In genomic region chr2:96856776-96857673, GRCh38 we compare ENCODE assay signal across 1 cellular context.
TF ChIP-seq lines count a peak whose summit lies in the region.

No MANE protein-coding gene starts in this region.

TF ChIP-seq in endothelial cell of umbilical vein, 7 proteins besides CTCF, POLR2A, EP300 and RAD21:
- TF ChIP-seq JUN (IDR thresholded peaks at IDR 0.05; ENCODE audit: borderline replicate concordance, insufficient read depth, insufficient read length, low read depth) (no peak), POLR2AphosphoS5 (IDR thresholded peaks at IDR 0.05; ENCODE audit: insufficient read depth, low read depth, low read length) (no peak), GATA2 (IDR thresholded peaks at IDR 0.05; ENCODE audit: insufficient read depth, insufficient read length, low read depth, low read length) (no peak), MYC (IDR thresholded peaks at IDR 0.05; ENCODE audit: low read depth, low read length) (no peak), MAX (IDR thresholded peaks at IDR 0.05; ENCODE audit: insufficient read depth, insufficient read length) (no peak)
